8 cellular contexts compared by ENCODE assay signal in the genomic region with DNA sequence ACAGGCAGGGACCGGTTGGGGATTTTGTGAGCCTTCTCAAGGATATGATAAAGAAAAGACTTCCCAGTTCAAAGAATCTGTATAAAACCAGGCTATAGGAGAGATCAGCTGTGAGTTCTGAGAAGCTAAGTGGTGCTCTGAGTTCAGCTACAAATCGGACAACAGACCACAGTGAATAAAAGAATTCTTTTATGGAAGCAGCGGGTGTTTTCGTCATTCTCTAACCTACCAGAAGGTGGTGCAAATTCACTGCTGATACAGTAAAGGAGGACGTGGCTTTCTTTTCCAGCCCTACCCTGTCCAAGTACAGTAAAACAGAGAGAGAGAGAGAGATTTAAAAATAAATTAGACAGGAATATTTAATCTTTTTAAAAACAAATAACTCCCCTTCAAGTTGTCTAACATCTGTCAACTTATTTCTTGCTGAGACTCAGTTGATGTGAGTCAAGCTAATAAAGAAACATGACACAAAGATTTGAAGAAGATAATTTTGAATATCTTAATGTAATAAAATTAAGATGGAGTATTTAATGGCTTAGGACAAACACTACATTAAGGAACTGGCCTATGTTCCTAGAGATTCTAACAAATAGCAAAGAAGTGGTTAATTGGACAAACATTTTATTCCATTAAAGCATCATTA.
A peak's percentile ranks its signal among the peaks of the same experiment; 100 is the strongest.
DNase-seq lines count a peak whose midpoint lies in the region; ATAC-seq and TF ChIP-seq lines count a peak whose summit lies in the region.

No MANE protein-coding gene starts in this region.

- H3K4ac ChIP-seq in mesenchymal stem cell (ENCODE audit: low read depth in 1 of 2, low read length in 2 of 2), result no peak overlapping the region

- H3K9ac ChIP-seq in mesenchymal stem cell (ENCODE audit: low read length), result peak overlapping the region; percentile 90

- peaks cover 3% of the 10 kb centered on the region for H3K36me3 Mint-ChIP-seq in effector memory CD8-positive, alpha-beta T cell (ENCODE audit: insufficient read depth)

- peak; percentile 29 for DNase-seq in AG09319 (ENCODE audit: extremely low read depth, low read depth)
- peak; percentile 58 for DNase-seq in NCI-H1105 (lab: John Stamatoyannopoulos, UW)
- DNase-seq in SKM-1 (lab: John Stamatoyannopoulos, UW; ENCODE audit: unreplicated experiment), result peak; percentile 57
- DNase-seq in effector memory CD8-positive, alpha-beta T cell, result peak; percentile 27 to 39 (median 35)
- peak; percentile 70 for DNase-seq in mesenchymal stem cell
- DNase-seq in NK-92 treated with Interleukin-12 subunit alpha and Interleukin-12 subunit beta, amount 100 ng/mL, for 24 hours (lab: John Stamatoyannopoulos, UW), result no peak

- no peak overlapping the region for H2BK15ac ChIP-seq in mesenchymal stem cell (ENCODE audit: low read depth, poor library complexity, severe bottlenecking)

- H3K9me3 Mint-ChIP-seq in effector memory CD8-positive, alpha-beta T cell, result no peaks in the 10 kb centered on the region

- H3K4me1 Mint-ChIP-seq in effector memory CD8-positive, alpha-beta T cell (ENCODE audit: low read depth in 2 of 2), result peaks cover 7 to 10% of the 10 kb centered on the region in 2 donors

- H3K27ac Mint-ChIP-seq in effector memory CD8-positive, alpha-beta T cell, result no peak overlapping the region

- H3K4me3 ChIP-seq in mesenchymal stem cell (ENCODE audit: insufficient read depth in 1 of 2, low read depth in 1 of 2, low read length in 2 of 2), result no peak overlapping the region

- no peak overlapping the region for H2AK5ac ChIP-seq in mesenchymal stem cell (ENCODE audit: low read length, severe bottlenecking)

- H3K18ac ChIP-seq in mesenchymal stem cell (ENCODE audit: low read depth in 1 of 2, low read length in 2 of 2), result no peak overlapping the region

- H3K27ac ChIP-seq in mesenchymal stem cell (ENCODE audit: low read length, poor library complexity, severe bottlenecking), result no peak overlapping the region

- peaks cover 11% of the 10 kb centered on the region for H3K4me1 ChIP-seq in mesenchymal stem cell (ENCODE audit: control insufficient read depth, insufficient read depth, low read depth, low read length)

- TF ChIP-seq CTCF in AG09319 (IDR thresholded peaks at IDR 0.05; ENCODE audit: low read depth, low read length), result peak; percentile 76
- peak; percentile 62 for TF ChIP-seq CTCF in GM12874 (IDR thresholded peaks at IDR 0.05; ENCODE audit: insufficient read depth, low read depth, low read length)

- H2BK120ac ChIP-seq in mesenchymal stem cell (ENCODE audit: low read depth, low read length), result no peak overlapping the region

- H3K23ac ChIP-seq in mesenchymal stem cell (ENCODE audit: low read length in 2 of 2), result no peak overlapping the region

- no peak overlapping the region for H4K91ac ChIP-seq in mesenchymal stem cell (ENCODE audit: low read length)

- peaks cover 72 to 74% of the 10 kb centered on the region in 2 donors for H3K27me3 Mint-ChIP-seq in effector memory CD8-positive, alpha-beta T cell

- no peak overlapping the region for H3K14ac ChIP-seq in mesenchymal stem cell (ENCODE audit: low read length in 2 of 2)

- no peak overlapping the region for H3K4me2 ChIP-seq in mesenchymal stem cell (ENCODE audit: low read length, poor library complexity, severe bottlenecking)

- no peak overlapping the region for H3K4me3 Mint-ChIP-seq in effector memory CD8-positive, alpha-beta T cell

- no peak overlapping the region for H4K8ac ChIP-seq in mesenchymal stem cell (ENCODE audit: low read length)

- peak; percentile 47 for ATAC-seq in HG02623 (IDR thresholded peaks at IDR 0.05; ENCODE audit: unreplicated experiment)
- peak; percentile 66 for ATAC-seq in effector memory CD8-positive, alpha-beta T cell (replicated peaks)

- H3K27me3 ChIP-seq in mesenchymal stem cell (ENCODE audit: control insufficient read depth in 1 of 2, insufficient read depth in 1 of 2, low read length in 2 of 2), result peaks cover 0 to 48% of the 10 kb centered on the region in 2 experiments

- H3K9me3 ChIP-seq in mesenchymal stem cell (ENCODE audit: control insufficient read depth, low read length), result no peaks in the 10 kb centered on the region

- no peaks in the 10 kb centered on the region for H3K79me1 ChIP-seq in mesenchymal stem cell (replicated peaks; ENCODE audit: low read length, poor library complexity, severe bottlenecking)

- 6% methylated on average over 1 of the region's 5 CpGs for WGBS in mesenchymal stem cell

- no peak overlapping the region for H2BK12ac ChIP-seq in mesenchymal stem cell (ENCODE audit: low read length in 2 of 2)

- no peak overlapping the region for H2AFZ ChIP-seq in mesenchymal stem cell (ENCODE audit: low read depth, low read length)

- no peak overlapping the region for H2BK5ac ChIP-seq in mesenchymal stem cell (ENCODE audit: low read depth, low read length, poor library complexity, severe bottlenecking)

- no peaks in the 10 kb centered on the region for H3K36me3 ChIP-seq in mesenchymal stem cell (ENCODE audit: control insufficient read depth in 1 of 2, insufficient read depth in 2 of 2, low read depth in 1 of 2, low read length in 2 of 2)
